ENCODE assay signal across 21 cellular contexts in the genomic region with DNA sequence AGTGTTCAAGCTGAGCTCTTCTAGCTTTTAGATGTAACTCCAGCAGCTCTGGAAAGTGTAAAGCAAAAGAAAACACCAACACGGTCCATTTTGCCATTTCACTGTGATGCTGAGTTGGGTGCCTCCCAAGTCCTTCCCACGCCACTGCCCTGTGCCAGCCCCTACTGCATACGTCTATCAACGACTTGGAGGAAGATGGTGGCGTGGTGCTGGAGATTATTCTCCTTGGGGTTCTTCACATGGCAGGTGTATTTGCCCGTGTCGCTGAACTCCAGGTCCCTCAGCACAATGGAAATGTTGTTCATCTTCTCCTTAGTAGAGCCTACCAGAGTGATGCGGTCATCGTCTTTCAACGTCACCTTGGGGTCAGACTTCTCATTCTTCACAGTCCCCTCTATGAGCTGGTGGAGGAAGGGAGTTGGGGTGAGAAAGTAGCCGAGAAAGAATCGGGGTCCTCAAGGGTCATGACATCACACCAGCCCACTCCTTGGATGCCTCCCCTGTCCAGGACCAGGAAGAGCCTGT. TPM values are rescaled to one million over a fixed set of nuclear protein-coding genes. Genes with fewer than 3 reads are reported as not detected.
"Had no signal": no experiment of that assay in that cellular context is flagged by ENCODE, and none has a peak within 500 bp of the region (broad histone marks: within the 10 kb centered on the region; RNA-seq: fewer than 3 reads in every experiment).

No MANE protein-coding gene starts in this region.

- FAIRE-seq: astrocyte, RCC 7860, TTC549 had no signal

- ATAC-seq: activated T-helper 17 cell treated with anti-CD3 and anti-CD28 coated beads, Interleukin-2, amount 50 U/mL, for 72 hours had no signal

- DNase-seq: activated CD4-positive, alpha-beta memory T cell treated with anti-CD3 and anti-CD28 coated beads for 36 hours; activated CD4-positive, alpha-beta T cell treated with anti-CD3 and anti-CD28 coated beads, Interleukin-2, amount 10 ng/mL, durations not matched to agents 7 days and 5 days; activated CD4-positive, CD25-positive, alpha-beta regulatory T cell; activated CD8-positive, alpha-beta memory T cell treated with anti-CD3 and anti-CD28 coated beads for 24 hours; activated gamma-delta T cell; activated naive CD4-positive, alpha-beta T cell treated with anti-CD3 and anti-CD28 coated beads for 36 hours; activated T-cell treated with anti-CD3 and anti-CD28 coated beads, Interleukin-2, amount 50 U/mL, for 48 hours; IMR-90; NCI-H1105 treated with DMSO at 0.1 percent for 48 hours; NCI-H1436 treated with DMSO at 0.1 percent for 48 hours; NCI-H187; NCI-H2081; NCI-H510A treated with DMSO at 0.1 percent for 48 hours; NCI-H69; SIG-M5; T-helper 2 cell; T1000 had no signal

RNA-seq across cellular contexts. Expression of gene SCN2B, which starts 32.7 kb away (rescaled TPM):
- total RNA-seq: activated CD4-positive, alpha-beta memory T cell treated with anti-CD3 and anti-CD28 coated beads for 36 hours; activated CD4-positive, alpha-beta T cell treated with anti-CD3 and anti-CD28 coated beads, Interleukin-2, amount 10 ng/mL, durations not matched to agents 7 days and 5 days; activated naive CD4-positive, alpha-beta T cell treated with anti-CD3 and anti-CD28 coated beads for 36 hours had no signal

RNA-seq across cellular contexts. Expression of gene SMIM35, which starts 57.0 kb away (rescaled TPM):
- total RNA-seq: activated naive CD4-positive, alpha-beta T cell treated with anti-CD3 and anti-CD28 coated beads for 36 hours; activated T-helper 17 cell treated with anti-CD3 and anti-CD28 coated beads, Interleukin-2, amount 50 U/mL, for 72 hours; astrocyte; IMR-90 had no signal
- polyA plus RNA-seq: IMR-90 had no signal
